In the genomic region with DNA sequence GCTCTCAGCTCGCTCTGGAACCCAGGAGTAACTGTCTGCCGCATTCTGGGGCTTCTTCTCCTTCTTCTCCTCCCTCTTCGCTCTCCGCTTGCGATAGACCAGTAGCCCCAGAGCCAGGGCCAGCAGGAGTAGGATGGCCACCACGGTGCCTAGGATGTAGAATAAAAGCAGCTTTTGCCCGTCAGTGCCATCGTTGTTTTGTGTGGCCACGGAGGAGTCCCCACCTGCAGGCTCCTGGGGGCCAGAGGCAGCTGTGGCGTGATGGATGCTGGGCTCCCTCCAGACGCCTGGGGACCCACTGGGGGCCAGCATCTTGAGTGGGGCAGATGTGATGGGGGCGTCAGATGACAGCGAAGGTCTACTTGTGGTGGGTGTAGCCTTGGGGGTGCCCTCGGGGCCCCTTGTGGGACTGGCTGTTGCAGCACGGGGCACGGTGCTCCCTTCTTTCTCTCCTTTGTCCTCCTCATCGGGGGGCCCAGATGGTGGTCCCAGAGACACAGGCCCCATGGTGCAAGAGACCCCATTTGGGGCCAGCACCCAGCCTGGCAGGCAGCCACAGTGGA, we compare ENCODE assay signal across 20 cellular contexts. TPM values are rescaled to one million over a fixed set of nuclear protein-coding genes. Genes with fewer than 3 reads are reported as not detected.
DNase-seq lines count a peak whose midpoint lies in the region; ATAC-seq, FAIRE-seq and TF ChIP-seq lines count a peak whose summit lies in the region.
"Had no signal": no experiment of that assay in that cellular context is flagged by ENCODE, and none has a peak within 500 bp of the region (broad histone marks: within the 10 kb centered on the region; RNA-seq: fewer than 3 reads in every experiment).

No MANE protein-coding gene starts in this region.

- TF ChIP-seq POLR2A in NB4 (IDR thresholded peaks at IDR 0.05; ENCODE audit: extremely low read depth, insufficient read length): no peak
- no peak for TF ChIP-seq POLR2A in testis (IDR thresholded peaks at IDR 0.05)

- DNase-seq in NB4 (ENCODE audit: low read depth) (no peak), coronary artery (ENCODE audit: low spot score) (peak; percentile 69), testis (no peak), GM19239 (ENCODE audit: insufficient read length, low spot score) (no peak)
- no peak for DNase-seq in effector CD4-positive, alpha-beta T cell
- DNase-seq: CD8-positive, alpha-beta T cell; EL; glutamatergic neuron; HFFc6; Karpas-422; kidney glomerular epithelial cell; naive B cell; NCI-H1694; NCI-H510A; OCI-M1; SK-N-SH; stimulated activated naive CD4-positive, alpha-beta T cell had no signal

- no peak for FAIRE-seq in GM19239 (lab: Jason Lieb, UNC)

- intact Hi-C loops in testis (cut with DNase I; ENCODE audit: low total_unique reads): no loop called here

- WGBS in testis, 2 donors: 82 to 89% methylated on average over 12 to 17 of the region's 17 CpGs

- H3K27ac ChIP-seq in coronary artery: peak overlapping the region; percentile 85 to 98
- peak overlapping the region; percentile 78 for H3K27ac ChIP-seq in muscle layer of duodenum (ENCODE audit: low read length)
- H3K27ac ChIP-seq in testis: peak overlapping the region; percentile 47 to 91

- no peaks in the 10 kb centered on the region for H3K36me3 ChIP-seq in muscle layer of duodenum (ENCODE audit: control insufficient read depth in 1 of 2, insufficient read depth in 2 of 2, low read length in 2 of 2)
- H3K36me3 ChIP-seq in testis (ENCODE audit: low read depth, missing control alignments): no peaks in the 10 kb centered on the region

- H3K27me3 ChIP-seq in muscle layer of duodenum (ENCODE audit: low read depth, low read length) (no peaks in the 10 kb centered on the region), testis (no peaks in the 10 kb centered on the region)

- ATAC-seq in HG03095 (IDR thresholded peaks at IDR 0.05; ENCODE audit: unreplicated experiment): no peak
- ATAC-seq: CD8-positive, alpha-beta T cell had no signal

- H3K9me3 ChIP-seq in muscle layer of duodenum (ENCODE audit: control insufficient read depth in 1 of 2, low read length in 2 of 2) (no peaks in the 10 kb centered on the region), testis (no peaks in the 10 kb centered on the region)
- H3K9me3 ChIP-seq: SK-N-SH had no signal

- H3K4me1 ChIP-seq in muscle layer of duodenum (ENCODE audit: control insufficient read depth in 1 of 2, insufficient read depth in 2 of 2, low read length in 2 of 2) (no peaks in the 10 kb centered on the region), testis (peaks cover 30% of the 10 kb centered on the region)

- H3K4me3 ChIP-seq in NB4 (ENCODE audit: low read depth, low read length) (peak overlapping the region; percentile 39), coronary artery (peak overlapping the region; percentile 71), muscle layer of duodenum (ENCODE audit: low read depth in 1 of 2, low read length in 2 of 2) (peak overlapping the region; percentile 26 to 48), testis (peak overlapping the region; percentile 33 to 56)

- TF ChIP-seq CTCF in NB4 (IDR thresholded peaks at IDR 0.05; ENCODE audit: low read depth, low read length) (no peak), coronary artery (IDR thresholded peaks at IDR 0.05) (no peak), testis (IDR thresholded peaks at IDR 0.05) (no peak)

RNA-seq across cellular contexts. Expression of a gene that starts 1.8 kb away (rescaled TPM):
- 10 to 100 TPM in 1 of 2 donors, 1 to 10 TPM in 1; 9.4 to 14.2 TPM for total RNA-seq in testis
- 14.8 TPM for polyA plus RNA-seq in testis (ENCODE audit: insufficient read depth, low read depth, low replicate concordance)
- total RNA-seq: HFFc6 had no signal

RNA-seq across cellular contexts. Expression of a gene that starts 34.9 kb away (rescaled TPM):
- 10 to 100 TPM; 22.4 to 65.0 TPM for total RNA-seq in testis
- polyA plus RNA-seq in testis (ENCODE audit: insufficient read depth, low read depth, low replicate concordance): 11.0 TPM
- total RNA-seq: activated CD8-positive, alpha-beta memory T cell treated with anti-CD3 and anti-CD28 coated beads for 36 hours had no signal

RNA-seq across cellular contexts. Expression of a gene that starts 49.3 kb away (rescaled TPM):
- under 1 TPM in 1 of 2 donors, not detected in 1; 0.55 TPM for total RNA-seq in testis
- polyA plus RNA-seq in testis (ENCODE audit: insufficient read depth, low read depth, low replicate concordance): not detected
- total RNA-seq: activated CD8-positive, alpha-beta memory T cell treated with anti-CD3 and anti-CD28 coated beads for 36 hours; CD8-positive, alpha-beta T cell; HFFc6 had no signal
- polyA plus RNA-seq: SK-N-SH had no signal
